28 cellular contexts compared by ENCODE assay signal in the genomic region with DNA sequence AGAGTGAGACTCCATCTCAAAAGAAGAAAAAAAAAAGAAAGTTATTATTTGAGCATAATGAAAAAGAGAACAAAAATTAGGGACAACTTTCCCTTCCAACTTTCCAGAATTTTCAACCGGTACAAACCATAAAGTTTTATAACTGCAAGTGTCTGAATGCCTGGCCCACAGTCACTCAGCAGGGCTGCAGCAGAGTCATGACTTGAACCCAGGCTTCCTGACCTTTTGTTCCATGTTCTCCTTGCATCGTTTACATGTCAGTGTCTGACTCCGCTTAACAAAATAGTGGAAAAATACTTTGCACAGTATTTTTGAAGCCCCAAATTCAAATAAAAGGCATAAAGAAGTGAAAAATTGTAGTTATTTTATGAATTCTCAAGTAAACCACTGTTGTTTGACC.
"Had no signal": no experiment of that assay in that cellular context is flagged by ENCODE, and none has a peak within 500 bp of the region (broad histone marks: within the 10 kb centered on the region; RNA-seq: fewer than 3 reads in every experiment).

No MANE protein-coding gene starts in this region.

- H3K4me1 Mint-ChIP-seq: central memory CD8-positive, alpha-beta T cell; naive thymus-derived CD4-positive, alpha-beta T cell; stimulated activated effector memory CD8-positive, alpha-beta T cell treated with anti-CD3 and anti-CD28 coated beads, Interleukin-12 subunit alpha, Interleukin-12 subunit beta, amount 100 ng/mL, for 72 hours had no signal

- H3K9me3 Mint-ChIP-seq: central memory CD8-positive, alpha-beta T cell; stimulated activated effector memory CD8-positive, alpha-beta T cell treated with anti-CD3 and anti-CD28 coated beads, Interleukin-12 subunit alpha, Interleukin-12 subunit beta, amount 100 ng/mL, for 72 hours had no signal

- H3K36me3 ChIP-seq: gastroesophageal sphincter, pancreas, sigmoid colon, stomach, thyroid gland, vagina had no signal

- H3K27me3 Mint-ChIP-seq: progenitor cell of endocrine pancreas had no signal

- DNase-seq: dorsolateral prefrontal cortex; effector CD4-positive, alpha-beta T cell; foreskin keratinocyte; heart right ventricle; hippocampal formation; left cardiac atrium; left ventricle myocardium superior; mesendoderm; midbrain; naive thymus-derived CD4-positive, alpha-beta T cell; occipital lobe; pancreas; sigmoid colon; stimulated activated CD4-positive, alpha-beta T cell treated with anti-CD3 and anti-CD28 coated beads, Interleukin-2, amount 100 ng/mL, for 24 hours; stimulated activated CD4-positive, alpha-beta T cell treated with anti-CD3 and anti-CD28 coated beads, Interleukin-4, amount 100 ng/mL, for 24 hours; stimulated activated naive CD4-positive, alpha-beta T cell treated with Interleukin-2 at 50 U/mL for 16 hours; stomach; thyroid gland; trophoblast cell had no signal

- H3K9me3 ChIP-seq: gastroesophageal sphincter, pancreas, sigmoid colon, thyroid gland, vagina had no signal

- H3K4me3 ChIP-seq: dorsolateral prefrontal cortex, gastroesophageal sphincter, heart right ventricle, lung, pancreas, right atrium auricular region, sigmoid colon, stomach, thyroid gland, vagina had no signal

- H3K36me3 Mint-ChIP-seq: naive thymus-derived CD4-positive, alpha-beta T cell; stimulated activated effector memory CD8-positive, alpha-beta T cell treated with anti-CD3 and anti-CD28 coated beads, Interleukin-12 subunit alpha, Interleukin-12 subunit beta, amount 100 ng/mL, for 72 hours had no signal

- H3K27me3 ChIP-seq: dorsolateral prefrontal cortex, foreskin keratinocyte, gastroesophageal sphincter, heart right ventricle, pancreas, right atrium auricular region, sigmoid colon, stomach, thyroid gland, vagina had no signal

- H3K4me1 ChIP-seq: pancreas had no signal

- H3K27ac Mint-ChIP-seq: naive thymus-derived CD4-positive, alpha-beta T cell; nephron; progenitor cell of endocrine pancreas; stimulated activated effector memory CD8-positive, alpha-beta T cell treated with anti-CD3 and anti-CD28 coated beads, Interleukin-12 subunit alpha, Interleukin-12 subunit beta, amount 100 ng/mL, for 72 hours had no signal

- H3K4me3 Mint-ChIP-seq: central memory CD8-positive, alpha-beta T cell; naive thymus-derived CD4-positive, alpha-beta T cell; nephron; stimulated activated effector memory CD8-positive, alpha-beta T cell treated with anti-CD3 and anti-CD28 coated beads, Interleukin-12 subunit alpha, Interleukin-12 subunit beta, amount 100 ng/mL, for 72 hours had no signal

- H3K27ac ChIP-seq: epithelial cell of prostate, foreskin keratinocyte, heart right ventricle, pancreas, right atrium auricular region, sigmoid colon, stomach, thyroid gland, vagina had no signal
